8 cellular contexts compared by ENCODE assay signal in genomic region chr16:58392215-58393137, GRCh38. TPM values are rescaled to one million over a fixed set of nuclear protein-coding genes. Genes with fewer than 3 reads are reported as not detected.
DNase-seq lines count a peak whose midpoint lies in the region; ATAC-seq lines count a peak whose summit lies in the region.

Gene GINS3, plus strand, starts transcription at chr16:58392471. Its CDS starts 131 bp downstream, at chr16:58392602.

- peak; percentile 90 for ATAC-seq in GM19455 (IDR thresholded peaks at IDR 0.05; ENCODE audit: unreplicated experiment)
- ATAC-seq in memory B cell (ENCODE audit: low read depth): peak; percentile 96

- peak; percentile 77 to 82 (median 80) for DNase-seq in CD4-positive, alpha-beta memory T cell
- DNase-seq in HPDE6-E6E7 (ENCODE audit: extremely low spot score): peak; percentile 95
- DNase-seq in NK-92 (lab: John Stamatoyannopoulos, UW; ENCODE audit: unreplicated experiment): peak; percentile 22
- DNase-seq in activated CD8-positive, alpha-beta memory T cell treated with anti-CD3 and anti-CD28 coated beads for 1 hour (ENCODE audit: extremely low read depth in 1 of 2, low read depth in 1 of 2): peak; percentile 54 to 69
- peak; percentile 70 for DNase-seq in effector CD8-positive, alpha-beta T cell (lab: John Stamatoyannopoulos, UW)
- peak; percentile 65 to 84 for DNase-seq in memory B cell (ENCODE audit: low spot score in 2 of 2)
- peak; percentile 70 for DNase-seq in stimulated activated CD8-positive, alpha-beta memory T cell treated with anti-CD3 and anti-CD28 coated beads, Interleukin-12 subunit alpha, Interleukin-12 subunit beta, amount 100 ng/mL, for 1 hour (ENCODE audit: low read depth)

- no peaks in the 10 kb centered on the region for H3K36me3 ChIP-seq in CD4-positive, alpha-beta memory T cell (ENCODE audit: insufficient read depth, low read length)

- no peaks in the 10 kb centered on the region for H3K9me3 ChIP-seq in CD4-positive, alpha-beta memory T cell (ENCODE audit: control insufficient read depth in 1 of 2, low read length in 2 of 2)

- H3K27ac Mint-ChIP-seq in CD4-positive, alpha-beta memory T cell: peak within 1 kb of the TSS; percentile 90 to 100 (median 97)
- H3K27ac Mint-ChIP-seq in memory B cell: peak within 1 kb of the TSS; percentile 95

- POLR2A ChIA-PET in CD4-positive, alpha-beta memory T cell (lab: Charles Lee; ENCODE audit: partially characterized antibody): interaction anchor here (0.9 to 1.5 kb wide), 7 partner anchors 10 to 394 kb away, joined by 3 to 5 read pairs (median 4); partner anchors contain the start of genes CFAP20 and SLC38A7

- H3K4me3 ChIP-seq in CD4-positive, alpha-beta memory T cell (ENCODE audit: low read length in 2 of 2): peak within 1 kb of the TSS; percentile 99

- intact Hi-C loops in CD4-positive, alpha-beta memory T cell (cut with micrococcal nuclease): loop anchor here (1.0 to 2.0 kb wide), 2 partner anchors 238 to 264 kb away; partner anchors contain the start of gene CFAP20

- H3K4me1 Mint-ChIP-seq in CD4-positive, alpha-beta memory T cell: peaks cover 3 to 20% (median 13%) of the 10 kb centered on the region in 4 donors
- peaks cover 2% of the 10 kb centered on the region for H3K4me1 Mint-ChIP-seq in memory B cell

- peak within 1 kb of the TSS; percentile 98 to 100 (median 99) for H3K4me3 Mint-ChIP-seq in CD4-positive, alpha-beta memory T cell
- peak within 1 kb of the TSS; percentile 99 for H3K4me3 Mint-ChIP-seq in memory B cell

- H3K27me3 Mint-ChIP-seq in CD4-positive, alpha-beta memory T cell: no peaks in the 10 kb centered on the region
- no peaks in the 10 kb centered on the region for H3K27me3 Mint-ChIP-seq in memory B cell

- peak within 1 kb of the TSS; percentile 75 for H3K27ac ChIP-seq in CD4-positive, alpha-beta memory T cell (ENCODE audit: low read depth, low read length)

- peaks cover 7% of the 10 kb centered on the region for H3K4me1 ChIP-seq in CD4-positive, alpha-beta memory T cell (ENCODE audit: insufficient read depth, low read length)

- H3K9me3 Mint-ChIP-seq in CD4-positive, alpha-beta memory T cell: peaks cover 0 to 2% (median 0%) of the 10 kb centered on the region in 8 donors
- H3K9me3 Mint-ChIP-seq in memory B cell: no peaks in the 10 kb centered on the region

- CTCF ChIA-PET in CD4-positive, alpha-beta memory T cell (lab: Charles Lee; ENCODE audit: partially characterized antibody): interaction anchor here (0.9 to 2.2 kb wide), 5 partner anchors 9 to 394 kb away, joined by 3 to 11 read pairs (median 4); no protein-coding TSS in a partner anchor

- H3K36me3 Mint-ChIP-seq in CD4-positive, alpha-beta memory T cell: peaks cover 0 to 7% of the 10 kb centered on the region in 2 donors
- peaks cover 3% of the 10 kb centered on the region for H3K36me3 Mint-ChIP-seq in memory B cell

- no peaks in the 10 kb centered on the region for H3K27me3 ChIP-seq in CD4-positive, alpha-beta memory T cell (ENCODE audit: insufficient read depth, low read length)

RNA-seq across cellular contexts. Expression of gene GINS3, which starts in this region (rescaled TPM):
- 1 to 10 TPM; 1.3 to 2.2 TPM for total RNA-seq in CD4-positive, alpha-beta memory T cell
- 1 to 10 TPM in 1 of 2 donors, under 1 TPM in 1; 0.78 to 1.1 TPM for polyA plus RNA-seq in CD4-positive, alpha-beta memory T cell

Comparison
In these comparisons a context has a peak if more than half of its experiments do, and no peak if none do; other contexts are left out.
1. Peak in every context shown above with its lines: DNase-seq, ATAC-seq, H3K4me3 ChIP-seq and H3K27ac ChIP-seq.
2. DNase-seq: peak in every context shown above with its lines; median percentile 95 in HPDE6-E6E7; 80 in CD4-positive, alpha-beta memory T cell; 74 in memory B cell; 70 in effector CD8-positive, alpha-beta T cell; 70 in stimulated activated CD8-positive, alpha-beta memory T cell treated with anti-CD3 and anti-CD28 coated beads, Interleukin-12 subunit alpha, Interleukin-12 subunit beta, amount 100 ng/mL, for 1 hour; 62 in activated CD8-positive, alpha-beta memory T cell treated with anti-CD3 and anti-CD28 coated beads for 1 hour; 22 in NK-92.